Comparison of ENCODE assay signal across 8 cellular contexts in the genomic region with DNA sequence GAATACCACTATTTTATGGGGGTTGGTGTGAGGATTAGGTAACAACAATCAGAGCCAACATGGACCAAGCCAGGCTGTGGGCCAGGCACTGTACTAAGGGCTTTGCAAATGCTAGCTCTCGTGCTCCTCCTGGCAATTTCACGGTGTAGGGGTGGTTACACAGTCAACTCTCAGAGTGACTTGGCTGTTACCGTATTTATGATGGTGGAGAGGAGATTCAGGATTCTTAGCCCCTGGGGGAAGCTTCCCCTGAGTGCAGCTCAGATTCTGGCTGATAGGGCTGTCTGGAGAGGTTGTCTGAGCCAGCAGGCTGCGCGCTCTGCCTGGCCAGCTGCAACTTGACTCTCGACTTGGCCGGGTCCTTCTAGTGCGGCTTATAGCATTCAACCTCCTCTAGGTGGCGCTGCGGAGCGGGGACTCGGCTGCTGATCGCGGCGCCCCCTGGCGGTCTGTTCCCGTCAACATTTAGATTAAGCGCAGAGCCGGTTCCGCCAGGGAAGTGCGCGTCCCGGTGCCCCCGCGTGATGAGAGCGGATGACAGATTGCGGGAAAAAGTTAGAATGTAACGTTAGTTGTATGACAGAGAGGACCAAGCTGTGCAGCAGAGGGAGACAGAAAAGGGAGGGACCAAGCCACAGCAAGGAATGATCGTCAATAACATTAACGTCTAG. TPM values are rescaled to one million over a fixed set of nuclear protein-coding genes. Genes with fewer than 3 reads are reported as not detected.
DNase-seq lines count a peak whose midpoint lies in the region; ATAC-seq and TF ChIP-seq lines count a peak whose summit lies in the region.

No MANE protein-coding gene starts in this region.

- no peak overlapping the region for H3K27ac ChIP-seq in right cardiac atrium (ENCODE audit: low read length)
- H3K27ac ChIP-seq in sigmoid colon, result no peak overlapping the region

- 6% methylated on average over 30 of the region's 30 CpGs for WGBS in right cardiac atrium
- 3 to 7% methylated on average over 30 of the region's 30 CpGs for WGBS in sigmoid colon, 2 donors

- no peak for TF ChIP-seq POLR2A in sigmoid colon (IDR thresholded peaks at IDR 0.05)

- intact Hi-C loops in right cardiac atrium (cut with DNase I) (loop anchor here in 3 of 4 donors (2.0 to 5.0 kb wide), 4 partner anchors 69 to 309 kb away; no protein-coding TSS in a partner anchor), sigmoid colon (cut with DNase I) (loop anchor here (1.0 to 10.0 kb wide), 5 partner anchors 74 to 309 kb away; a partner anchor contains a TSS)

- H3K4me1 ChIP-seq in right cardiac atrium (ENCODE audit: control insufficient read depth, insufficient read depth, low read length) (peaks cover 2% of the 10 kb centered on the region), sigmoid colon (peaks cover 0 to 12% (median 3%) of the 10 kb centered on the region in 4 donors)

- DNase-seq in AG20443 (ENCODE audit: low spot score) (peak; percentile 95), NCI-H2029 (lab: John Stamatoyannopoulos, UW) (peak; percentile 74), T-helper 22 cell (ENCODE audit: low read depth) (peak; percentile 72), amniotic stem cell (lab: John Stamatoyannopoulos, UW) (peak; percentile 54), right cardiac atrium (peak; percentile 91 to 95 (median 95)), sigmoid colon (peak; percentile 94)

- ATAC-seq in GM21723 (IDR thresholded peaks at IDR 0.05; ENCODE audit: unreplicated experiment) (peak; percentile 25), right cardiac atrium (peak; percentile 91 to 92), GM19328 (IDR thresholded peaks at IDR 0.05; ENCODE audit: unreplicated experiment) (no peak)

- H3K4me3 ChIP-seq in right cardiac atrium (ENCODE audit: low read length), result no peak overlapping the region
- H3K4me3 ChIP-seq in sigmoid colon, result no peak overlapping the region

- TF ChIP-seq EP300 in sigmoid colon (IDR thresholded peaks at IDR 0.05), result no peak

- no peaks in the 10 kb centered on the region for H3K9me3 ChIP-seq in right cardiac atrium (ENCODE audit: control insufficient read depth, low read length)
- H3K9me3 ChIP-seq in sigmoid colon, result no peaks in the 10 kb centered on the region

- H3K36me3 ChIP-seq in sigmoid colon, result no peaks in the 10 kb centered on the region

- no peaks in the 10 kb centered on the region for H3K27me3 ChIP-seq in right cardiac atrium (ENCODE audit: control insufficient read depth, insufficient read depth)
- no peaks in the 10 kb centered on the region for H3K27me3 ChIP-seq in sigmoid colon

- TF ChIP-seq CTCF in sigmoid colon (IDR thresholded peaks at IDR 0.05), result peak; percentile 99 to 100 (median 100)

RNA-seq across cellular contexts. Expression of a gene that starts 4.5 kb away (rescaled TPM):
- total RNA-seq in right cardiac atrium (1 to 10 TPM; 3.1 to 6.9 (median 6.6) TPM), sigmoid colon (10 to 100 TPM; 13.5 to 19.3 (median 14.8) TPM)
- polyA plus RNA-seq in right cardiac atrium (3.6 TPM), sigmoid colon (10 to 100 TPM; 25.2 to 35.8 (median 28.0) TPM)

RNA-seq across cellular contexts. Expression of a gene that starts 39.4 kb away (rescaled TPM):
- not detected for total RNA-seq in right cardiac atrium
- polyA plus RNA-seq in right cardiac atrium, result not detected
- not detected for total RNA-seq in sigmoid colon
- not detected for polyA plus RNA-seq in sigmoid colon

RNA-seq across cellular contexts. Expression of a gene that starts 57.2 kb away (rescaled TPM):
- total RNA-seq in right cardiac atrium, result 1 to 10 TPM; 1.8 to 2.6 (median 2.3) TPM
- polyA plus RNA-seq in right cardiac atrium, result 0.75 TPM
- total RNA-seq in sigmoid colon, result 1 to 10 TPM; 3.0 to 5.0 (median 3.9) TPM
- polyA plus RNA-seq in sigmoid colon, result 10 to 100 TPM in 1 of 3 donors, 1 to 10 TPM in 1, under 1 TPM in 1; 0.60 to 11.4 (median 3.7) TPM
